23 cellular contexts compared by ENCODE assay signal in genomic region chr1:63799324-63799723, GRCh38. TPM values are rescaled to one million over a fixed set of nuclear protein-coding genes. Genes with fewer than 3 reads are reported as not detected.
A peak's percentile ranks its signal among the peaks of the same experiment; 100 is the strongest.
DNase-seq lines count a peak whose midpoint lies in the region; ATAC-seq and TF ChIP-seq lines count a peak whose summit lies in the region.
"Had no signal": no experiment of that assay in that cellular context is flagged by ENCODE, and none has a peak within 500 bp of the region (broad histone marks: within the 10 kb centered on the region; RNA-seq: fewer than 3 reads in every experiment).

No MANE protein-coding gene starts in this region.

- peaks cover 100% of the 10 kb centered on the region for H3K79me2 ChIP-seq in GM23338 (replicated peaks; ENCODE audit: insufficient read depth)

- H3K9me2 ChIP-seq in GM23338 (ENCODE audit: insufficient read depth): no peaks in the 10 kb centered on the region

- H3K36me3 ChIP-seq in GM23338 (ENCODE audit: insufficient read depth): no peaks in the 10 kb centered on the region
- H3K36me3 ChIP-seq: BLaER1 treated with 17β-estradiol and CSF1 and Interleukin-3, amounts not matched to agents 10 nM and 100 nM; pancreas; right atrium auricular region had no signal

- H3K27me3 Mint-ChIP-seq in GM23338 (ENCODE audit: insufficient read depth, low read depth, poor library complexity): peaks cover 10% of the 10 kb centered on the region
- peaks cover 12% of the 10 kb centered on the region for H3K27me3 Mint-ChIP-seq in stimulated activated memory B cell treated with anti-CD40 and anti-IgM and Interleukin-4, amounts not matched to agents 10 μg/mL and 1 μg/mL and 100 μg/mL, for 72 hours

- peaks cover 87% of the 10 kb centered on the region for H3K4me1 Mint-ChIP-seq in GM23338
- H3K4me1 Mint-ChIP-seq in stimulated activated memory B cell treated with anti-CD40 and anti-IgM and Interleukin-4, amounts not matched to agents 10 μg/mL and 1 μg/mL and 100 μg/mL, for 72 hours: no peaks in the 10 kb centered on the region
- H3K4me1 Mint-ChIP-seq: activated B cell treated with CpG ODN at 0.5 μM for 24 hours; stimulated activated effector memory CD8-positive, alpha-beta T cell treated with anti-CD3 and anti-CD28 coated beads, Interleukin-12 subunit alpha, Interleukin-12 subunit beta, amount 100 ng/mL, for 72 hours had no signal

- no peak overlapping the region; the same call in 2 of the 3 replicates for H3K4me3 Mint-ChIP-seq in GM23338
- H3K4me3 Mint-ChIP-seq in stimulated activated memory B cell treated with anti-CD40 and anti-IgM and Interleukin-4, amounts not matched to agents 10 μg/mL and 1 μg/mL and 100 μg/mL, for 72 hours: no peak overlapping the region
- H3K4me3 Mint-ChIP-seq: activated B cell treated with CpG ODN at 0.5 μM for 24 hours; activated naive CD4-positive, alpha-beta T cell treated with anti-CD3 and anti-CD28 coated beads for 36 hours; neural crest cell; stimulated activated effector memory CD8-positive, alpha-beta T cell treated with anti-CD3 and anti-CD28 coated beads, Interleukin-12 subunit alpha, Interleukin-12 subunit beta, amount 100 ng/mL, for 72 hours had no signal

- no peak overlapping the region for H3K4me3 ChIP-seq in GM23338
- H3K4me3 ChIP-seq in fibroblast of mammary gland (ENCODE audit: control insufficient read depth, low read depth, low read length): no peak overlapping the region
- H3K4me3 ChIP-seq: BLaER1 treated with 17β-estradiol and CSF1 and Interleukin-3, amounts not matched to agents 10 nM and 100 nM; dorsolateral prefrontal cortex; pancreas; right atrium auricular region had no signal

- H3K27ac ChIP-seq in GM23338 (ENCODE audit: low read depth): no peak overlapping the region
- H3K27ac ChIP-seq in VCaP: peak overlapping the region; percentile 53
- H3K27ac ChIP-seq: BLaER1 treated with 17β-estradiol and CSF1 and Interleukin-3, amounts not matched to agents 10 nM and 100 nM; dorsolateral prefrontal cortex; pancreas; right atrium auricular region had no signal

- no peak for TF ChIP-seq CTCF in GM23338 (conservative IDR thresholded peaks at IDR 0.05; ENCODE audit: low read depth in 2 of 2)
- no peak for TF ChIP-seq CTCF in VCaP (conservative IDR thresholded peaks at IDR 0.05)
- TF ChIP-seq CTCF in fibroblast of mammary gland (conservative IDR thresholded peaks at IDR 0.05; ENCODE audit: control insufficient read depth, insufficient read depth, low read depth, low read length): no peak

- intact Hi-C loops in sciatic nerve (cut with DNase I): no loop called here

- peaks cover 32% of the 10 kb centered on the region for H4K20me1 ChIP-seq in GM23338 (replicated peaks; ENCODE audit: insufficient read depth)

- DNase-seq in GM23338 (ENCODE audit: low spot score): no peak
- DNase-seq in fibroblast of mammary gland (ENCODE audit: low read depth): peak; percentile 62
- no peak for DNase-seq in sciatic nerve (ENCODE audit: low spot score)
- DNase-seq in NCI-H128 (lab: John Stamatoyannopoulos, UW; ENCODE audit: unreplicated experiment): no peak
- no peak for DNase-seq in COLO668 (lab: John Stamatoyannopoulos, UW; ENCODE audit: unreplicated experiment)
- no peak for DNase-seq in cerebellar nuclear complex (lab: John Stamatoyannopoulos, UW)
- DNase-seq: activated B cell treated with CpG ODN at 0.5 μM for 24 hours; activated naive CD4-positive, alpha-beta T cell treated with anti-CD3 and anti-CD28 coated beads for 36 hours; anterior cingulate cortex; foreskin melanocyte; mammary epithelial cell; NCI-H187 treated with DMSO at 0.1 percent for 48 hours; NCI-H526; pancreas; SHP77 treated with DMSO at 0.1 percent for 48 hours; stimulated activated CD4-positive, alpha-beta T cell treated with anti-CD3 and anti-CD28 coated beads, Interleukin-4, amount 100 ng/mL, for 24 hours had no signal

- H3K4me2 ChIP-seq in GM23338: 0 out of 2 replicates have a peak overlapping the region, but pooled peaks have one; percentile 25
- H3K4me2 ChIP-seq: BLaER1 treated with 17β-estradiol and CSF1 and Interleukin-3, amounts not matched to agents 10 nM and 100 nM had no signal

- H3K27ac Mint-ChIP-seq in GM23338: no peak overlapping the region; the same call in 1 of the 2 replicates
- no peak overlapping the region for H3K27ac Mint-ChIP-seq in stimulated activated memory B cell treated with anti-CD40 and anti-IgM and Interleukin-4, amounts not matched to agents 10 μg/mL and 1 μg/mL and 100 μg/mL, for 72 hours
- H3K27ac Mint-ChIP-seq: activated B cell treated with CpG ODN at 0.5 μM for 24 hours; activated naive CD4-positive, alpha-beta T cell treated with anti-CD3 and anti-CD28 coated beads for 36 hours; stimulated activated effector memory CD8-positive, alpha-beta T cell treated with anti-CD3 and anti-CD28 coated beads, Interleukin-12 subunit alpha, Interleukin-12 subunit beta, amount 100 ng/mL, for 72 hours had no signal

- ATAC-seq in GM23338 (no peak), sciatic nerve (peak; percentile 70)
- no peak for ATAC-seq in stimulated activated memory B cell treated with anti-CD40 and anti-IgM and Interleukin-4, amounts not matched to agents 10 μg/mL and 1 μg/mL and 100 μg/mL, for 72 hours
- ATAC-seq: stimulated activated effector memory CD8-positive, alpha-beta T cell treated with anti-CD3 and anti-CD28 coated beads, Interleukin-12 subunit alpha, Interleukin-12 subunit beta, amount 100 ng/mL, for 72 hours had no signal

- no peaks in the 10 kb centered on the region for H3K9me3 Mint-ChIP-seq in GM23338
- no peaks in the 10 kb centered on the region for H3K9me3 Mint-ChIP-seq in stimulated activated memory B cell treated with anti-CD40 and anti-IgM and Interleukin-4, amounts not matched to agents 10 μg/mL and 1 μg/mL and 100 μg/mL, for 72 hours
- H3K9me3 Mint-ChIP-seq: activated B cell treated with CpG ODN at 0.5 μM for 24 hours; activated naive CD4-positive, alpha-beta T cell treated with anti-CD3 and anti-CD28 coated beads for 36 hours; neural crest cell; stimulated activated effector memory CD8-positive, alpha-beta T cell treated with anti-CD3 and anti-CD28 coated beads, Interleukin-12 subunit alpha, Interleukin-12 subunit beta, amount 100 ng/mL, for 72 hours had no signal

- H3K27me3 ChIP-seq in GM23338 (ENCODE audit: insufficient read depth): no peaks in the 10 kb centered on the region
- H3K27me3 ChIP-seq: BLaER1 treated with 17β-estradiol and CSF1 and Interleukin-3, amounts not matched to agents 10 nM and 100 nM; dorsolateral prefrontal cortex; pancreas; right atrium auricular region had no signal

- peaks cover 4% of the 10 kb centered on the region; the same call in 1 of the 3 replicates for H3K36me3 Mint-ChIP-seq in GM23338 (ENCODE audit: low read depth)
- no peaks in the 10 kb centered on the region for H3K36me3 Mint-ChIP-seq in stimulated activated memory B cell treated with anti-CD40 and anti-IgM and Interleukin-4, amounts not matched to agents 10 μg/mL and 1 μg/mL and 100 μg/mL, for 72 hours
- H3K36me3 Mint-ChIP-seq: stimulated activated effector memory CD8-positive, alpha-beta T cell treated with anti-CD3 and anti-CD28 coated beads, Interleukin-12 subunit alpha, Interleukin-12 subunit beta, amount 100 ng/mL, for 72 hours had no signal

- H2AFZ ChIP-seq in GM23338: no peak overlapping the region

- H3F3A ChIP-seq in GM23338 (replicated peaks; ENCODE audit: low read depth): 0 out of 2 replicates have a peak, but pooled peaks cover 3% of the 10 kb centered on the region

- peaks cover 92% of the 10 kb centered on the region for H3K4me1 ChIP-seq in GM23338 (ENCODE audit: insufficient read depth)

TF ChIP-seq in GM23338, 12 proteins besides CTCF, POLR2A, EP300 and RAD21 (continues in another document):
- no peak for TF ChIP-seq STAT1 (IDR thresholded peaks at IDR 0.05; ENCODE audit: unreplicated experiment)
- no peak for TF ChIP-seq REST (IDR thresholded peaks at IDR 0.05; ENCODE audit: unreplicated experiment)
- no peak for TF ChIP-seq EZH2 (IDR thresholded peaks at IDR 0.05; ENCODE audit: low read depth, unreplicated experiment)
- TF ChIP-seq ZNF331 (CRISPR knock-in tag; IDR thresholded peaks at IDR 0.05; ENCODE audit: low read depth): no peak
- no peak for TF ChIP-seq ZNF114 (CRISPR knock-in tag; IDR thresholded peaks at IDR 0.05)
- TF ChIP-seq JUNB (IDR thresholded peaks at IDR 0.05; ENCODE audit: unreplicated experiment): no peak
- TF ChIP-seq ETS1 (IDR thresholded peaks at IDR 0.05): no peak

RNA-seq across cellular contexts. Expression of gene ROR1, which starts 25.5 kb away (rescaled TPM):
- total RNA-seq in GM23338 (2014; rRNA removed; shearing (Covaris generic)): 94.3 and 96.0 TPM in 2 replicates
- 53.8 and 59.7 TPM in 2 replicates for polyA plus RNA-seq in GM23338 (2016; fragmentation: Nextera tagmentation; extraction: Ambion mirVana)
- total RNA-seq in sciatic nerve: 16.7 TPM
